13 cellular contexts compared by ENCODE assay signal in the genomic region with DNA sequence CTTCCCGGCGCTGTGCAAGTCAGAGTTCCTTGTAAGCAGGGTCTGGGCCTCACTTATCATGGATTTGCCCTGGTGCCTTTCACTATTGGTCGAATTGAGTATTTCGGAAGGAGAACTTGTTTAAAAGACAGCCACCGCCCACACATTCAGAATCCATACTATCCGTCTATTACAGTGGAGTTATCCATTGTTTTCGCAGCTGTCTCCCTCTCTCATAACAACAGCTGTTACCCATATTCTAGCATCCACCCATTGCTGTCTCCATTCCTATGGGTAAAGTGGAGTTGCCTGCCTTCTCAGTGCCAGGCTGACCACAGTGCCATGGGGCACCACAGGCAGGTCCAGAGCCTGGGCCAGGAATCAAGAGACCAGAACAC. TPM values are rescaled to one million over a fixed set of nuclear protein-coding genes. Genes with fewer than 3 reads are reported as not detected.
DNase-seq lines count a peak whose midpoint lies in the region; ATAC-seq, FAIRE-seq and TF ChIP-seq lines count a peak whose summit lies in the region.
"Had no signal": no experiment of that assay in that cellular context is flagged by ENCODE, and none has a peak within 500 bp of the region (broad histone marks: within the 10 kb centered on the region; RNA-seq: fewer than 3 reads in every experiment).

No MANE protein-coding gene starts in this region.

- no peak for TF ChIP-seq POLR2A in GM12891 (IDR thresholded peaks at IDR 0.05; ENCODE audit: low read depth, low read length)

- H3K36me3 ChIP-seq in left lung = peaks cover 0 to 7% of the 10 kb centered on the region in 2 donors
- H3K36me3 ChIP-seq in HAP-1 (replicated peaks) = peaks cover 19% of the 10 kb centered on the region

- no peaks in the 10 kb centered on the region for H3K9me3 ChIP-seq in left lung
- H3K9me3 ChIP-seq in HAP-1 = no peaks in the 10 kb centered on the region
- H3K9me3 ChIP-seq: BE2C had no signal

- DNase-seq in stimulated activated naive CD8-positive, alpha-beta T cell treated with anti-CD3 and anti-CD28 coated beads, Interleukin-15, Interleukin-2, amounts not matched to agents 100 U/mL and 50 U/mL, for 24 hours = no peak
- no peak for DNase-seq in activated T-cell treated with anti-CD3 and anti-CD28 coated beads, Interleukin-2, amount 50 U/mL, for 72 hours
- no peak for DNase-seq in left lung
- no peak for DNase-seq in GM12891 (ENCODE audit: insufficient read length, low spot score)
- no peak for DNase-seq in HAP-1 (ENCODE audit: low spot score in 2 of 2)
- no peak for DNase-seq in COLO829 (ENCODE audit: low spot score)
- DNase-seq: BE2C, hypothalamus, Karpas-422, mesenchymal stem cell had no signal

- in situ Hi-C loops in HAP-1 (cut with MboI; ENCODE audit: low sequenced_read_pairs) = no loop called here

- peaks cover 44% of the 10 kb centered on the region for H3K4me1 Mint-ChIP-seq in stimulated activated naive CD8-positive, alpha-beta T cell treated with anti-CD3 and anti-CD28 coated beads, Interleukin-15, Interleukin-2, amounts not matched to agents 100 ng/mL and 50 ng/mL, for 24 hours (ENCODE audit: low read depth)
- H3K4me1 Mint-ChIP-seq in activated T-cell treated with anti-CD3 and anti-CD28 coated beads, Interleukin-2, amount 50 U/mL, for 72 hours (ENCODE audit: low read depth) = peaks cover 41% of the 10 kb centered on the region

- H3K4me3 Mint-ChIP-seq in stimulated activated naive CD8-positive, alpha-beta T cell treated with anti-CD3 and anti-CD28 coated beads, Interleukin-15, Interleukin-2, amounts not matched to agents 100 ng/mL and 50 ng/mL, for 24 hours = no peak overlapping the region
- peak overlapping the region in 1 of 2 donors; percentile 11 for H3K4me3 Mint-ChIP-seq in activated T-cell treated with anti-CD3 and anti-CD28 coated beads, Interleukin-2, amount 50 U/mL, for 72 hours

- TF ChIP-seq CTCF in left lung (IDR thresholded peaks at IDR 0.05) = no peak

- intact Hi-C loops in left lung (cut with DNase I) = no loop called here

- H3K27me3 ChIP-seq in left lung = no peaks in the 10 kb centered on the region
- H3K27me3 ChIP-seq in HAP-1 (ENCODE audit: low read depth) = no peaks in the 10 kb centered on the region
- H3K27me3 ChIP-seq: BE2C had no signal

- peaks cover 38% of the 10 kb centered on the region for H3K36me3 Mint-ChIP-seq in stimulated activated naive CD8-positive, alpha-beta T cell treated with anti-CD3 and anti-CD28 coated beads, Interleukin-15, Interleukin-2, amounts not matched to agents 100 ng/mL and 50 ng/mL, for 24 hours (ENCODE audit: low read depth)
- peaks cover 5 to 17% of the 10 kb centered on the region in 2 donors for H3K36me3 Mint-ChIP-seq in activated T-cell treated with anti-CD3 and anti-CD28 coated beads, Interleukin-2, amount 50 U/mL, for 72 hours (ENCODE audit: insufficient read depth in 2 of 2)

- FAIRE-seq in GM12891 (lab: Jason Lieb, UNC) = no peak
- FAIRE-seq: endometrium had no signal

- peaks cover 14 to 16% of the 10 kb centered on the region in 2 donors for H3K4me1 ChIP-seq in left lung
- no peaks in the 10 kb centered on the region for H3K4me1 ChIP-seq in HAP-1

- H3K27ac Mint-ChIP-seq in stimulated activated naive CD8-positive, alpha-beta T cell treated with anti-CD3 and anti-CD28 coated beads, Interleukin-15, Interleukin-2, amounts not matched to agents 100 ng/mL and 50 ng/mL, for 24 hours = peak overlapping the region; percentile 37
- H3K27ac Mint-ChIP-seq in activated T-cell treated with anti-CD3 and anti-CD28 coated beads, Interleukin-2, amount 50 U/mL, for 72 hours = peak overlapping the region; percentile 77

- H3K27ac ChIP-seq in left lung = peak overlapping the region; percentile 13 to 38

- H3K27me3 Mint-ChIP-seq in stimulated activated naive CD8-positive, alpha-beta T cell treated with anti-CD3 and anti-CD28 coated beads, Interleukin-15, Interleukin-2, amounts not matched to agents 100 ng/mL and 50 ng/mL, for 24 hours = no peaks in the 10 kb centered on the region
- no peaks in the 10 kb centered on the region for H3K27me3 Mint-ChIP-seq in activated T-cell treated with anti-CD3 and anti-CD28 coated beads, Interleukin-2, amount 50 U/mL, for 72 hours (ENCODE audit: low read depth)

- H3K4me3 ChIP-seq in left lung (no peak overlapping the region), HAP-1 (no peak overlapping the region)

- ATAC-seq in stimulated activated naive CD8-positive, alpha-beta T cell treated with anti-CD3 and anti-CD28 coated beads, Interleukin-15, Interleukin-2, amounts not matched to agents 100 U/mL and 50 U/mL, for 24 hours = no peak
- no peak for ATAC-seq in activated T-cell treated with anti-CD3 and anti-CD28 coated beads, Interleukin-2, amount 50 U/mL, for 72 hours (replicated peaks in 1 of 2)
- ATAC-seq in left lung (no peak), GM21737 (IDR thresholded peaks at IDR 0.05; ENCODE audit: unreplicated experiment) (no peak)

- no peaks in the 10 kb centered on the region for H3K9me3 Mint-ChIP-seq in stimulated activated naive CD8-positive, alpha-beta T cell treated with anti-CD3 and anti-CD28 coated beads, Interleukin-15, Interleukin-2, amounts not matched to agents 100 ng/mL and 50 ng/mL, for 24 hours
- H3K9me3 Mint-ChIP-seq in activated T-cell treated with anti-CD3 and anti-CD28 coated beads, Interleukin-2, amount 50 U/mL, for 72 hours = no peaks in the 10 kb centered on the region

TF ChIP-seq in GM12891, 5 proteins besides CTCF, POLR2A, EP300 and RAD21:
- TF ChIP-seq PAX5 (IDR thresholded peaks at IDR 0.05; ENCODE audit: insufficient read depth, low read length, severe bottlenecking) = no peak
- no peak for TF ChIP-seq POU2F2 (IDR thresholded peaks at IDR 0.05; ENCODE audit: low read depth, low read length)
- TF ChIP-seq POLR2AphosphoS5 (IDR thresholded peaks at IDR 0.05; ENCODE audit: low read depth, low read length) = no peak
- no peak for TF ChIP-seq SPI1 (IDR thresholded peaks at IDR 0.05; ENCODE audit: low read depth, low read length)
- no peak for TF ChIP-seq TAF1 (IDR thresholded peaks at IDR 0.05; ENCODE audit: low read depth, low read length)

RNA-seq across cellular contexts. Expression of gene FAXDC2, which starts 20.2 kb away (rescaled TPM):
- under 1 TPM in 1 of 2 donors, not detected in 1; 0.43 TPM for total RNA-seq in activated T-cell treated with anti-CD3 and anti-CD28 coated beads, Interleukin-2, amount 50 U/mL, for 72 hours
- total RNA-seq in left lung = 10 to 100 TPM; 17.9 to 41.9 TPM
- polyA plus RNA-seq in GM12891 (2012; ENCODE audit: low read depth, missing spikeins) = 0.76 TPM

RNA-seq across cellular contexts. Expression of gene CNOT8, which starts 28.2 kb away (rescaled TPM):
- total RNA-seq in activated T-cell treated with anti-CD3 and anti-CD28 coated beads, Interleukin-2, amount 50 U/mL, for 72 hours = 10 to 100 TPM; 59.3 to 63.8 TPM
- total RNA-seq in left lung = 10 to 100 TPM; 65.8 to 75.9 TPM
- polyA plus RNA-seq in GM12891 (2012; ENCODE audit: low read depth, missing spikeins) = 28.1 TPM

Comparison
In these comparisons a context has a peak if more than half of its experiments do, and no peak if none do; other contexts are left out.
1. RNA of gene FAXDC2, which starts 20.2 kb away (total RNA-seq): 17.9 to 41.9 TPM in left lung; 0.43 TPM in activated T-cell treated with anti-CD3 and anti-CD28 coated beads, Interleukin-2, amount 50 U/mL, for 72 hours; every median in the first group is over 10 times any median in the second.